In genomic region chr20:59006167-59006863, GRCh38 we compare ENCODE assay signal across 1 cellular context.
A peak's percentile ranks its signal among the peaks of the same experiment; 100 is the strongest.
TF ChIP-seq lines count a peak whose summit lies in the region.

No MANE protein-coding gene starts in this region.

TF ChIP-seq in HepG2, 621 proteins besides CTCF, POLR2A, EP300 and RAD21 (continues in another document):
- 0 out of 2 replicates have a peak, but pooled peaks have one; percentile 28 for TF ChIP-seq GATA4 (IDR thresholded peaks at IDR 0.05; ENCODE audit: borderline replicate concordance, low read depth)
- TF ChIP-seq ZNF503 (CRISPR knock-in tag; IDR thresholded peaks at IDR 0.05) = 0 out of 2 replicates have a peak, but pooled peaks have one; percentile 27
- TF ChIP-seq MTA1 (CRISPR knock-in tag; IDR thresholded peaks at IDR 0.05; ENCODE audit: borderline replicate concordance) = peak; percentile 80; the same call in 1 of the 2 replicates
- TF ChIP-seq NFKBIZ (CRISPR knock-in tag; IDR thresholded peaks at IDR 0.05) = 0 out of 2 replicates have a peak, but pooled peaks have one; percentile 51
- TF ChIP-seq BRCA1 (CRISPR knock-in tag; IDR thresholded peaks at IDR 0.05) = 0 out of 2 replicates have a peak, but pooled peaks have one; percentile 11
- TF ChIP-seq SPEN (CRISPR knock-in tag; IDR thresholded peaks at IDR 0.05; ENCODE audit: low read depth) = peak; percentile 38
- peak; percentile 72 for TF ChIP-seq ZFY (CRISPR knock-in tag; IDR thresholded peaks at IDR 0.05)
- TF ChIP-seq CBX5 (CRISPR knock-in tag; IDR thresholded peaks at IDR 0.05; ENCODE audit: borderline replicate concordance) = no peak
- no peak for TF ChIP-seq PLSCR1 (CRISPR knock-in tag; IDR thresholded peaks at IDR 0.05; ENCODE audit: borderline replicate concordance)
- 0 out of 2 replicates have a peak, but pooled peaks have one; percentile 78 for TF ChIP-seq NFAT5 (CRISPR knock-in tag; IDR thresholded peaks at IDR 0.05)
- TF ChIP-seq POGZ (CRISPR knock-in tag; IDR thresholded peaks at IDR 0.05) = no peak
- peak; percentile 49; the same call in 1 of the 2 replicates for TF ChIP-seq ZNF546 (CRISPR knock-in tag; conservative IDR thresholded peaks at IDR 0.05)
- TF ChIP-seq POLR2AphosphoS5 (IDR thresholded peaks at IDR 0.05; ENCODE audit: low read depth, low read length) = no peak
- TF ChIP-seq HMG20B (CRISPR knock-in tag; conservative IDR thresholded peaks at IDR 0.05) = 0 out of 2 replicates have a peak, but pooled peaks have one; percentile 24
- TF ChIP-seq JUND (CRISPR knock-in tag; IDR thresholded peaks at IDR 0.05) = 0 out of 2 replicates have a peak, but pooled peaks have one; percentile 13
- no peak for TF ChIP-seq ATF3 (CRISPR knock-in tag; IDR thresholded peaks at IDR 0.05)
- TF ChIP-seq JDP2 (CRISPR knock-in tag; IDR thresholded peaks at IDR 0.05; ENCODE audit: borderline replicate concordance) = no peak
- 0 out of 2 replicates have a peak, but pooled peaks have one; percentile 47 for TF ChIP-seq ZNF552 (CRISPR knock-in tag; IDR thresholded peaks at IDR 0.05; ENCODE audit: borderline replicate concordance)
- TF ChIP-seq AKAP8 (CRISPR knock-in tag; IDR thresholded peaks at IDR 0.05) = 0 out of 2 replicates have a peak, but pooled peaks have one; percentile 41
- peak; percentile 41; the same call in 1 of the 2 replicates for TF ChIP-seq ZGPAT (CRISPR knock-in tag; IDR thresholded peaks at IDR 0.05)
- TF ChIP-seq ZNF292 (CRISPR knock-in tag; IDR thresholded peaks at IDR 0.05; ENCODE audit: borderline replicate concordance, low read depth) = peak; percentile 25; the same call in 1 of the 2 replicates
- peak; percentile 78 for TF ChIP-seq RXRA (CRISPR knock-in tag; IDR thresholded peaks at IDR 0.05)
- TF ChIP-seq TBX2 (CRISPR knock-in tag; IDR thresholded peaks at IDR 0.05; ENCODE audit: borderline replicate concordance) = no peak
- TF ChIP-seq NR2F2 (IDR thresholded peaks at IDR 0.05; ENCODE audit: borderline replicate concordance, low read depth) = no peak
- peak; percentile 19; the same call in 1 of the 2 replicates for TF ChIP-seq IKZF5 (CRISPR knock-in tag; IDR thresholded peaks at IDR 0.05)
- no peak for TF ChIP-seq HOXA7 (CRISPR knock-in tag; IDR thresholded peaks at IDR 0.05)
- TF ChIP-seq HNF4A (CRISPR knock-in tag; IDR thresholded peaks at IDR 0.05) = peak; percentile 77
- peak; percentile 43; the same call in 1 of the 2 replicates for TF ChIP-seq ARID5B (CRISPR knock-in tag; IDR thresholded peaks at IDR 0.05)
- TF ChIP-seq RARA (CRISPR knock-in tag; IDR thresholded peaks at IDR 0.05) = peak; percentile 89
- 0 out of 2 replicates have a peak, but pooled peaks have one; percentile 50 for TF ChIP-seq RCOR2 (CRISPR knock-in tag; IDR thresholded peaks at IDR 0.05)
- peak; percentile 46 for TF ChIP-seq UBTF (CRISPR knock-in tag; IDR thresholded peaks at IDR 0.05)
- no peak for TF ChIP-seq HMGXB3 (CRISPR knock-in tag; IDR thresholded peaks at IDR 0.05; ENCODE audit: borderline replicate concordance)
- TF ChIP-seq SOX5 (CRISPR knock-in tag; IDR thresholded peaks at IDR 0.05; ENCODE audit: borderline replicate concordance) = peak; percentile 33; the same call in 1 of the 2 replicates
- no peak for TF ChIP-seq TOE1 (CRISPR knock-in tag; IDR thresholded peaks at IDR 0.05)
- no peak for TF ChIP-seq KLF13 (CRISPR knock-in tag; IDR thresholded peaks at IDR 0.05)
